Comparison of ENCODE assay signal across 19 cellular contexts in the genomic region with DNA sequence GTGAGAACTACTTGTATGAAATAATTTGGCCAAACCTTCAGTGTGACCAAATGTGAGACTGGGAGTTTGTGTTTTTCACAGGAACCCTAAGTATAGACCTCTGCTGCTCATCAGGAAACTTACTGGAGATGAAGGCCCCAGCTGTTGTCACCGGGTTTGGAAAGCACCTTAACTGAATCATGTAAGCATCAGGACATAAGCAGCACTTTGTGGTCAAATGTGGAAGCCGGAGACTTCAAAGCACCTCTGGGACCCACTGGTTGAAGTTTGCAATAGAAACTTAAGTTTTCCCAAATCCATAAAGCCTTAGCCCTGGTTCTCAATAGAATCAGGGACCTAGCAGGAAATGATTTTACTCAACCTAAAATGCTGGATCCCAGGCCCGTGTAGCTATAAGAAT. TPM values are rescaled to one million over a fixed set of nuclear protein-coding genes. Genes with fewer than 3 reads are reported as not detected.
DNase-seq lines count a peak whose midpoint lies in the region; ATAC-seq and TF ChIP-seq lines count a peak whose summit lies in the region.
"Had no signal": no experiment of that assay in that cellular context is flagged by ENCODE, and none has a peak within 500 bp of the region (broad histone marks: within the 10 kb centered on the region; RNA-seq: fewer than 3 reads in every experiment).

No MANE protein-coding gene starts in this region.

- no peaks in the 10 kb centered on the region for H3K9me3 Mint-ChIP-seq in activated T-cell treated with anti-CD3 and anti-CD28 coated beads, Interleukin-2, amount 50 U/mL, for 72 hours
- H3K9me3 Mint-ChIP-seq in T-helper 1 cell treated with Interleukin-12 subunit alpha and Interleukin-12 subunit beta and Interleukin-4 antibody, amounts not matched to agents 30 μg/mL and 1 μg/mL, for 36 hours = no peaks in the 10 kb centered on the region
- H3K9me3 Mint-ChIP-seq in stimulated activated effector memory CD8-positive, alpha-beta T cell treated with anti-CD3 and anti-CD28 coated beads, Interleukin-12 subunit alpha, Interleukin-12 subunit beta, amount 100 ng/mL, for 72 hours = no peaks in the 10 kb centered on the region
- H3K9me3 Mint-ChIP-seq: neural progenitor cell, type B pancreatic cell had no signal

- H3K4me3 Mint-ChIP-seq in activated T-cell treated with anti-CD3 and anti-CD28 coated beads, Interleukin-2, amount 50 U/mL, for 72 hours = peak overlapping the region in 1 of 2 donors; percentile 42
- no peak overlapping the region for H3K4me3 Mint-ChIP-seq in T-helper 1 cell treated with Interleukin-12 subunit alpha and Interleukin-12 subunit beta and Interleukin-4 antibody, amounts not matched to agents 30 μg/mL and 1 μg/mL, for 36 hours
- no peak overlapping the region for H3K4me3 Mint-ChIP-seq in stimulated activated effector memory CD8-positive, alpha-beta T cell treated with anti-CD3 and anti-CD28 coated beads, Interleukin-12 subunit alpha, Interleukin-12 subunit beta, amount 100 ng/mL, for 72 hours
- H3K4me3 Mint-ChIP-seq: neural progenitor cell, type B pancreatic cell had no signal

- no peaks in the 10 kb centered on the region for H3K27me3 Mint-ChIP-seq in activated T-cell treated with anti-CD3 and anti-CD28 coated beads, Interleukin-2, amount 50 U/mL, for 72 hours (ENCODE audit: low read depth)
- H3K27me3 Mint-ChIP-seq in T-helper 1 cell treated with Interleukin-12 subunit alpha and Interleukin-12 subunit beta and Interleukin-4 antibody, amounts not matched to agents 30 μg/mL and 1 μg/mL, for 36 hours (ENCODE audit: low read depth) = no peaks in the 10 kb centered on the region
- H3K27me3 Mint-ChIP-seq: type B pancreatic cell had no signal

- H3K36me3 Mint-ChIP-seq in activated T-cell treated with anti-CD3 and anti-CD28 coated beads, Interleukin-2, amount 50 U/mL, for 72 hours (ENCODE audit: insufficient read depth in 2 of 2) = peaks cover 15 to 24% of the 10 kb centered on the region in 2 donors
- peaks cover 49% of the 10 kb centered on the region for H3K36me3 Mint-ChIP-seq in T-helper 1 cell treated with Interleukin-12 subunit alpha and Interleukin-12 subunit beta and Interleukin-4 antibody, amounts not matched to agents 30 μg/mL and 1 μg/mL, for 36 hours (ENCODE audit: low read depth)
- H3K36me3 Mint-ChIP-seq in stimulated activated effector memory CD8-positive, alpha-beta T cell treated with anti-CD3 and anti-CD28 coated beads, Interleukin-12 subunit alpha, Interleukin-12 subunit beta, amount 100 ng/mL, for 72 hours = peaks cover 100% of the 10 kb centered on the region

- H3K27ac Mint-ChIP-seq in activated T-cell treated with anti-CD3 and anti-CD28 coated beads, Interleukin-2, amount 50 U/mL, for 72 hours = peak overlapping the region; percentile 96
- peak overlapping the region; percentile 43 for H3K27ac Mint-ChIP-seq in T-helper 1 cell treated with Interleukin-12 subunit alpha and Interleukin-12 subunit beta and Interleukin-4 antibody, amounts not matched to agents 30 μg/mL and 1 μg/mL, for 36 hours
- peak overlapping the region; percentile 74 for H3K27ac Mint-ChIP-seq in stimulated activated effector memory CD8-positive, alpha-beta T cell treated with anti-CD3 and anti-CD28 coated beads, Interleukin-12 subunit alpha, Interleukin-12 subunit beta, amount 100 ng/mL, for 72 hours
- H3K27ac Mint-ChIP-seq: neural progenitor cell, type B pancreatic cell had no signal

- in situ Hi-C loops in GM13976 (cut with MboI; ENCODE audit: low sequenced_read_pairs, unreplicated experiment) = no loop called here

- DNase-seq in activated T-cell treated with anti-CD3 and anti-CD28 coated beads, Interleukin-2, amount 50 U/mL, for 72 hours = peak; percentile 23 to 35
- DNase-seq in activated T-cell treated with anti-CD3 and anti-CD28 coated beads, Interleukin-2, amount 50 U/mL, for 1 hour = no peak
- DNase-seq in GM13976 (ENCODE audit: low spot score) = peak; percentile 47
- no peak for DNase-seq in stimulated activated effector memory CD8-positive, alpha-beta T cell treated with anti-CD3 and anti-CD28 coated beads, Interleukin-12 subunit alpha, Interleukin-12 subunit beta, amount 100 ng/mL, for 72 hours (ENCODE audit: low spot score in 2 of 2)
- no peak for DNase-seq in anterior cingulate cortex (lab: John Stamatoyannopoulos, UW)
- DNase-seq in cerebellum (ENCODE audit: low spot score) = no peak
- no peak for DNase-seq in nucleus accumbens (lab: John Stamatoyannopoulos, UW)
- DNase-seq: activated CD8-positive, alpha-beta memory T cell treated with anti-CD3 and anti-CD28 coated beads, Interleukin-2, amount 50 U/mL, for 48 hours; dorsolateral prefrontal cortex; HCEC 1CT; NCI-H69; OCI-M1; SHP77 treated with DMSO at 0.1 percent for 48 hours; stimulated activated CD4-positive, alpha-beta T cell treated with anti-CD3 and anti-CD28 coated beads, Interleukin-12 subunit alpha, Interleukin-12 subunit beta, amount 100 ng/mL, for 4 hours; stimulated activated naive CD4-positive, alpha-beta T cell had no signal

- H3K4me1 Mint-ChIP-seq in activated T-cell treated with anti-CD3 and anti-CD28 coated beads, Interleukin-2, amount 50 U/mL, for 72 hours (ENCODE audit: low read depth) = peaks cover 44% of the 10 kb centered on the region
- H3K4me1 Mint-ChIP-seq in T-helper 1 cell treated with Interleukin-12 subunit alpha and Interleukin-12 subunit beta and Interleukin-4 antibody, amounts not matched to agents 30 μg/mL and 1 μg/mL, for 36 hours (ENCODE audit: low read depth) = peaks cover 15% of the 10 kb centered on the region
- H3K4me1 Mint-ChIP-seq in stimulated activated effector memory CD8-positive, alpha-beta T cell treated with anti-CD3 and anti-CD28 coated beads, Interleukin-12 subunit alpha, Interleukin-12 subunit beta, amount 100 ng/mL, for 72 hours = peaks cover 61% of the 10 kb centered on the region
- H3K4me1 Mint-ChIP-seq: neural progenitor cell had no signal

- peak; percentile 45 to 79 for ATAC-seq in activated T-cell treated with anti-CD3 and anti-CD28 coated beads, Interleukin-2, amount 50 U/mL, for 72 hours (replicated peaks in 1 of 2)
- peak; percentile 79 for ATAC-seq in stimulated activated effector memory CD8-positive, alpha-beta T cell treated with anti-CD3 and anti-CD28 coated beads, Interleukin-12 subunit alpha, Interleukin-12 subunit beta, amount 100 ng/mL, for 72 hours
- ATAC-seq: gastroesophageal sphincter had no signal

- TF ChIP-seq CTCF in GM13976 (IDR thresholded peaks at IDR 0.05; ENCODE audit: borderline replicate concordance, control extremely low read depth, extremely low read depth, insufficient read depth, missing control alignments) = no peak

RNA-seq across cellular contexts. Expression of a gene that starts 14.3 kb away (rescaled TPM):
- 10 to 100 TPM; 15.9 to 21.0 TPM for total RNA-seq in activated T-cell treated with anti-CD3 and anti-CD28 coated beads, Interleukin-2, amount 50 U/mL, for 72 hours
- total RNA-seq in cerebellum = 13.9 TPM

RNA-seq across cellular contexts. Expression of a gene that starts 31.9 kb away (rescaled TPM):
- total RNA-seq in activated T-cell treated with anti-CD3 and anti-CD28 coated beads, Interleukin-2, amount 50 U/mL, for 72 hours = 10 to 100 TPM; 85.6 to 100.0 TPM
- total RNA-seq in cerebellum = 49.5 TPM

Comparison
In these comparisons a context has a peak if more than half of its experiments do, and no peak if none do; other contexts are left out.
1. DNase-seq: peak in activated T-cell treated with anti-CD3 and anti-CD28 coated beads, Interleukin-2, amount 50 U/mL, for 72 hours (2 of 2) and GM13976 (single experiment); none in activated T-cell treated with anti-CD3 and anti-CD28 coated beads, Interleukin-2, amount 50 U/mL, for 1 hour (single experiment), stimulated activated effector memory CD8-positive, alpha-beta T cell treated with anti-CD3 and anti-CD28 coated beads, Interleukin-12 subunit alpha, Interleukin-12 subunit beta, amount 100 ng/mL, for 72 hours (0 of 2), anterior cingulate cortex (0 of 58), cerebellum (single experiment) and nucleus accumbens (0 of 56).
2. H3K27ac Mint-ChIP-seq: peak in every context shown above with its lines; median percentile 96 in activated T-cell treated with anti-CD3 and anti-CD28 coated beads, Interleukin-2, amount 50 U/mL, for 72 hours; 74 in stimulated activated effector memory CD8-positive, alpha-beta T cell treated with anti-CD3 and anti-CD28 coated beads, Interleukin-12 subunit alpha, Interleukin-12 subunit beta, amount 100 ng/mL, for 72 hours; 43 in T-helper 1 cell treated with Interleukin-12 subunit alpha and Interleukin-12 subunit beta and Interleukin-4 antibody, amounts not matched to agents 30 μg/mL and 1 μg/mL, for 36 hours.